Comparison of ENCODE assay signal across 8 cellular contexts in the genomic region with DNA sequence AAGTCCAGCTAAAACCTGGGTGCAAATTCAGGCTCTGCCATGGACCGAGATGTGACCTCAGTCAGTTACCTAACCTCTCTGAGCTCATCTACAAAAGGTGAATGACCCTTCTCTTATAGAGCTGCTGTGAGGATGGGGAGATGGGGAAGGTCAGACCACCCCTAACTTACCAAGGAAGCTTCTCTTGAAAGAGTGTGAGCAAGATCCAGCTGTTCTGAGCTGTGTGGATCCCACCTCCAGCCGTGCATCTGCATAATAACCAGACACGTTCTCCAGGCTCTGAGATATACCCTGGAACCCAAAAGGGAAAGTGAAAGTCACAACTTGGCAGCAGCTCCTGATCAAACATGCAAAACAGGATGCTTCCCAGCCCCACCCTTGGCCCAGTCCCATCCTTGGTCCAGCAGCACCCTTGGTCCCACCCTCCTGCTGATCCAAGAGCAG. TPM values are rescaled to one million over a fixed set of nuclear protein-coding genes. Genes with fewer than 3 reads are reported as not detected.
DNase-seq lines count a peak whose midpoint lies in the region; FAIRE-seq lines count a peak whose summit lies in the region.

A gene with protein sequence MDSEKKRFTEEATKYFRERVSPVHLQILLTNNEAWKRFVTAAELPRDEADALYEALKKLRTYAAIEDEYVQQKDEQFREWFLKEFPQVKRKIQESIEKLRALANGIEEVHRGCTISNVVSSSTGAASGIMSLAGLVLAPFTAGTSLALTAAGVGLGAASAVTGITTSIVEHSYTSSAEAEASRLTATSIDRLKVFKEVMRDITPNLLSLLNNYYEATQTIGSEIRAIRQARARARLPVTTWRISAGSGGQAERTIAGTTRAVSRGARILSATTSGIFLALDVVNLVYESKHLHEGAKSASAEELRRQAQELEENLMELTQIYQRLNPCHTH (minus strand): TSS at position 257 of the 444 bp plus-strand sequence. CDS start 11,700 bp downstream, outside the sequence.

- H3K4me1 ChIP-seq in small intestine (ENCODE audit: control insufficient read depth in 2 of 2, insufficient read depth in 1 of 2, low read depth in 1 of 2, low read length in 1 of 2) = peaks cover 5 to 11% of the 10 kb centered on the region in 2 donors

- H3K9me3 ChIP-seq in small intestine (ENCODE audit: control insufficient read depth, low read depth) = no peaks in the 10 kb centered on the region

- 5 to 7% (median 7%) methylated on average over 3 of the region's 3 CpGs for WGBS in small intestine, 3 donors

- peak within 1 kb of the TSS; percentile 11 to 29 for H3K4me3 ChIP-seq in small intestine (ENCODE audit: low read depth in 1 of 2, low read length in 2 of 2)

- FAIRE-seq in small intestine (lab: Jason Lieb, UNC) = no peak

- H3K27me3 ChIP-seq in small intestine (ENCODE audit: control insufficient read depth in 2 of 2, insufficient read depth in 2 of 2, low read length in 2 of 2) = no peaks in the 10 kb centered on the region

- peak; percentile 38 for DNase-seq in activated T-cell treated with anti-CD3 and anti-CD28 coated beads, Interleukin-2, amount 50 U/mL, for 1 hour
- DNase-seq in activated T-cell treated with anti-CD3 and anti-CD28 coated beads for 4 hours = no peak
- DNase-seq in activated effector memory CD4-positive, alpha-beta T cell treated with anti-CD3 and anti-CD28 coated beads, Interleukin-2, amount 50 U/mL, for 16 hours = peak; percentile 79
- peak; percentile 17 for DNase-seq in glomerular visceral epithelial cell (ENCODE audit: extremely low spot score)
- peak; percentile 92 for DNase-seq in small intestine
- no peak for DNase-seq in COLO668 (lab: John Stamatoyannopoulos, UW; ENCODE audit: unreplicated experiment)
- no peak for DNase-seq in NCI-H226
- no peak for DNase-seq in D341Med (ENCODE audit: low spot score)

- peak within 1 kb of the TSS; percentile 75 for H3K27ac ChIP-seq in small intestine (ENCODE audit: low read depth in 1 of 2, low read length in 1 of 2)

- no peaks in the 10 kb centered on the region for H3K36me3 ChIP-seq in small intestine (ENCODE audit: control insufficient read depth in 2 of 2, insufficient read depth in 2 of 2, low read length in 2 of 2)

RNA-seq across cellular contexts. Expression of the gene that starts here (rescaled TPM):
- 10 to 100 TPM; 16.3 to 44.7 (median 19.7) TPM for polyA plus RNA-seq in small intestine

Comparison
In these comparisons a context has a peak if more than half of its experiments do, and no peak if none do; other contexts are left out.
1. DNase-seq: peak in activated T-cell treated with anti-CD3 and anti-CD28 coated beads, Interleukin-2, amount 50 U/mL, for 1 hour (single experiment), activated effector memory CD4-positive, alpha-beta T cell treated with anti-CD3 and anti-CD28 coated beads, Interleukin-2, amount 50 U/mL, for 16 hours (single experiment), glomerular visceral epithelial cell (single experiment) and small intestine (single experiment); none in activated T-cell treated with anti-CD3 and anti-CD28 coated beads for 4 hours (single experiment), COLO668 (single experiment), NCI-H226 (single experiment) and D341Med (single experiment).